In the genomic region with DNA sequence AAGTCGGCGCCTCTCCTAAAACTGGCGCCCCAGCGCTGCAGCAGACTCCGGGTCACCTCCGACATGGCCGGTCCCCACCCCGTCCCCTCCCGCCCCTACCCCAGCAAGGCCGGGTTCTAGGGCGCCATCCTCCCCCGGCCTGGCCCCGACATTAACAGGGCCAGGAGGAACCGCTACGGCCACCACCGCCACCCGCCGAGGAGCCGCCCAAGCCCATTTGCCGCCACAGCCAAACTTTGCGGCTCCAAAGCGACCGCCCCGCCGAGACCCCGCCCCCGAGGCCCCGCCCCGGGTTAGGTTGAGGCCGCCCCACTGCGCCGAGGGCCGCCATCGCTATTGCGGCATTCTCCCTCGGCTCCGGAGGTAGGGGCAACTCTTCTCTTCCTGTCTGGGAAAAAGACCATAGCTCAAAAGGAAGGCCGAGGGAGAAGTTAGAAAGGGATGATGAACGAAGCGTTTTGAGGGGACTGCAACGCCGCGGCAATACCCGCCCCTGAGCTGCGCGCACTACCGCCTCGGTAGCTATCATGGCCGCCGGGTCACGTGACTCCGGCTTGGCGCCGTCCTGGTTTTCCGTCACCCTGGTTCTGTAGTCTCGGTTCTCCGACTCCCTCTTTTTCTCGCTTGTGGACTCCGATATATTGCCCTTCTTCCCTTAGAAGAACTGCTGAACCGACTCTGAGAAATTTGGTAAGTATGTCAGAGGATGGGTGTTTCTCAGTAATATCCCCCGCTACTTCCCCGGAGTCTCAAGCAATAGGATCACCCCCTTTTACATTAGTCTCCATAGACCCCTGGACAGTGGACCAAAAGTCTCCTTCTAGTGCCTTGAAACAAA, we compare ENCODE assay signal across 8 cellular contexts. TPM values are rescaled to one million over a fixed set of nuclear protein-coding genes. Genes with fewer than 3 reads are reported as not detected.
DNase-seq lines count a peak whose midpoint lies in the region; ATAC-seq and TF ChIP-seq lines count a peak whose summit lies in the region.

A gene with protein sequence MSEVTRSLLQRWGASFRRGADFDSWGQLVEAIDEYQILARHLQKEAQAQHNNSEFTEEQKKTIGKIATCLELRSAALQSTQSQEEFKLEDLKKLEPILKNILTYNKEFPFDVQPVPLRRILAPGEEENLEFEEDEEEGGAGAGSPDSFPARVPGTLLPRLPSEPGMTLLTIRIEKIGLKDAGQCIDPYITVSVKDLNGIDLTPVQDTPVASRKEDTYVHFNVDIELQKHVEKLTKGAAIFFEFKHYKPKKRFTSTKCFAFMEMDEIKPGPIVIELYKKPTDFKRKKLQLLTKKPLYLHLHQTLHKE (minus strand): TSS at position 239 of the 838 bp plus-strand sequence. CDS start 174 bp downstream, at position 65.
A gene with protein sequence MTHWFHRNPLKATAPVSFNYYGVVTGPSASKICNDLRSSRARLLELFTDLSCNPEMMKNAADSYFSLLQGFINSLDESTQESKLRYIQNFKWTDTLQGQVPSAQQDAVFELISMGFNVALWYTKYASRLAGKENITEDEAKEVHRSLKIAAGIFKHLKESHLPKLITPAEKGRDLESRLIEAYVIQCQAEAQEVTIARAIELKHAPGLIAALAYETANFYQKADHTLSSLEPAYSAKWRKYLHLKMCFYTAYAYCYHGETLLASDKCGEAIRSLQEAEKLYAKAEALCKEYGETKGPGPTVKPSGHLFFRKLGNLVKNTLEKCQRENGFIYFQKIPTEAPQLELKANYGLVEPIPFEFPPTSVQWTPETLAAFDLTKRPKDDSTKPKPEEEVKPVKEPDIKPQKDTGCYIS (plus strand): TSS at position 312 of the 838 bp plus-strand sequence. CDS start 3,136 bp downstream, outside the sequence.

- ATAC-seq in DND-41 (ENCODE audit: insufficient read depth, low read depth) (peak; percentile 73), GM23338 (peak; percentile 81), naive B cell (ENCODE audit: low read depth in 2 of 2) (peak; percentile 73)
- ATAC-seq in stimulated activated memory B cell treated with anti-CD40 and anti-IgM and Interleukin-4, amounts not matched to agents 10 μg/mL and 1 μg/mL and 100 μg/mL, for 72 hours = peak; percentile 93

- H3K36me3 Mint-ChIP-seq in GM23338 (ENCODE audit: low read depth) (peaks cover 12% of the 10 kb centered on the region), naive B cell (peaks cover 16 to 27% of the 10 kb centered on the region in 2 donors)
- peaks cover 27% of the 10 kb centered on the region for H3K36me3 Mint-ChIP-seq in stimulated activated memory B cell treated with anti-CD40 and anti-IgM and Interleukin-4, amounts not matched to agents 10 μg/mL and 1 μg/mL and 100 μg/mL, for 72 hours

- H3K9me2 ChIP-seq in GM23338 (ENCODE audit: insufficient read depth) = no peaks in the 10 kb centered on the region

- H3F3A ChIP-seq in GM23338 (replicated peaks; ENCODE audit: low read depth) = 0 out of 2 replicates have a peak, but pooled peaks cover 8% of the 10 kb centered on the region

- H3K4me3 Mint-ChIP-seq in GM23338 (peak within 1 kb of the TSS; percentile 93), naive B cell (peak within 1 kb of the TSS; percentile 96 to 100 (median 98))
- peak within 1 kb of the TSS; percentile 94 for H3K4me3 Mint-ChIP-seq in stimulated activated memory B cell treated with anti-CD40 and anti-IgM and Interleukin-4, amounts not matched to agents 10 μg/mL and 1 μg/mL and 100 μg/mL, for 72 hours

- H3K4me1 Mint-ChIP-seq in GM23338 (peaks cover 18% of the 10 kb centered on the region), naive B cell (peaks cover 28 to 59% (median 44%) of the 10 kb centered on the region in 3 donors)
- peaks cover 47% of the 10 kb centered on the region for H3K4me1 Mint-ChIP-seq in stimulated activated memory B cell treated with anti-CD40 and anti-IgM and Interleukin-4, amounts not matched to agents 10 μg/mL and 1 μg/mL and 100 μg/mL, for 72 hours

- peak within 1 kb of the TSS; percentile 73 to 79 for H3K4me3 ChIP-seq in DND-41 (ENCODE audit: low read depth in 1 of 2, low read length in 2 of 2)
- H3K4me3 ChIP-seq in GM23338 = peak within 1 kb of the TSS; percentile 99
- H3K4me3 ChIP-seq in esophagus squamous epithelium = peak within 1 kb of the TSS; percentile 65 to 90 (median 82)

- no peaks in the 10 kb centered on the region for H3K9me3 ChIP-seq in DND-41 (ENCODE audit: insufficient read depth, low read length, severe bottlenecking)
- H3K9me3 ChIP-seq in esophagus squamous epithelium = no peaks in the 10 kb centered on the region

- H3K27me3 Mint-ChIP-seq in GM23338 (ENCODE audit: insufficient read depth, low read depth, poor library complexity) (peaks cover 19% of the 10 kb centered on the region), naive B cell (no peaks in the 10 kb centered on the region)
- H3K27me3 Mint-ChIP-seq in stimulated activated memory B cell treated with anti-CD40 and anti-IgM and Interleukin-4, amounts not matched to agents 10 μg/mL and 1 μg/mL and 100 μg/mL, for 72 hours = no peaks in the 10 kb centered on the region

- H3K36me3 ChIP-seq in DND-41 (ENCODE audit: insufficient read depth, low read length) (peaks cover 28% of the 10 kb centered on the region), GM23338 (ENCODE audit: insufficient read depth) (no peaks in the 10 kb centered on the region), esophagus squamous epithelium (peaks cover 0 to 25% (median 0%) of the 10 kb centered on the region in 3 donors)

- TF ChIP-seq CTCF in DND-41 (IDR thresholded peaks at IDR 0.05; ENCODE audit: borderline replicate concordance, extremely low read depth, low read length, poor library complexity, severe bottlenecking) (no peak), GM23338 (conservative IDR thresholded peaks at IDR 0.05; ENCODE audit: low read depth in 2 of 2) (no peak), esophagus squamous epithelium (IDR thresholded peaks at IDR 0.05) (no peak)

- peaks cover 65% of the 10 kb centered on the region for H3K79me2 ChIP-seq in DND-41 (ENCODE audit: insufficient read depth, low read length)
- peaks cover 53% of the 10 kb centered on the region for H3K79me2 ChIP-seq in GM23338 (replicated peaks; ENCODE audit: insufficient read depth)

- WGBS in esophagus squamous epithelium, 2 donors = 1% methylated on average over 16 to 24 of the region's 62 CpGs

- peak within 1 kb of the TSS; percentile 97 for H3K27ac ChIP-seq in DND-41 (ENCODE audit: low read length)
- peak within 1 kb of the TSS; percentile 98 for H3K27ac ChIP-seq in GM23338 (ENCODE audit: low read depth)
- peak within 1 kb of the TSS; percentile 97 to 98 (median 97) for H3K27ac ChIP-seq in esophagus squamous epithelium

- 0 out of 2 replicates have a peak, but pooled peaks cover 5% of the 10 kb centered on the region for H4K20me1 ChIP-seq in DND-41 (ENCODE audit: insufficient read depth, low read length)
- no peaks in the 10 kb centered on the region; the same call in 1 of the 2 replicates for H4K20me1 ChIP-seq in GM23338 (replicated peaks; ENCODE audit: insufficient read depth)

- H2AFZ ChIP-seq in DND-41 (ENCODE audit: low read depth, low read length) = peak within 1 kb of the TSS; percentile 95
- H2AFZ ChIP-seq in GM23338 = peak within 1 kb of the TSS; percentile 100

- H3K27ac Mint-ChIP-seq in GM23338 (peak within 1 kb of the TSS; percentile 99), naive B cell (peak within 1 kb of the TSS; percentile 97 to 100 (median 98))
- peak within 1 kb of the TSS; percentile 99 for H3K27ac Mint-ChIP-seq in stimulated activated memory B cell treated with anti-CD40 and anti-IgM and Interleukin-4, amounts not matched to agents 10 μg/mL and 1 μg/mL and 100 μg/mL, for 72 hours

- H3K27me3 ChIP-seq in DND-41 (ENCODE audit: insufficient read depth, low read length, poor library complexity) (no peaks in the 10 kb centered on the region), GM23338 (ENCODE audit: insufficient read depth) (no peaks in the 10 kb centered on the region), esophagus squamous epithelium (no peaks in the 10 kb centered on the region)

- peak in 1 of 4 donors; percentile 64 for TF ChIP-seq POLR2A in esophagus squamous epithelium (IDR thresholded peaks at IDR 0.05)

- peak within 1 kb of the TSS; percentile 85 for H3K9ac ChIP-seq in DND-41 (ENCODE audit: low read depth, low read length)

- intact Hi-C loops in esophagus squamous epithelium (cut with DNase I) = no loop called here

- DNase-seq in DND-41 (peak; percentile 92), GM23338 (ENCODE audit: low spot score) (peak; percentile 91), Kasumi-1 (lab: John Stamatoyannopoulos, UW) (peak; percentile 77), RKO (ENCODE audit: low spot score) (peak; percentile 81), activated T-helper 1 cell treated with Interleukin-2 at 50 U/mL for 16 hours (ENCODE audit: low read depth) (peak; percentile 91), esophagus squamous epithelium (lab: John Stamatoyannopoulos, UW) (peak; percentile 58), naive B cell (peak; percentile 95)

- H3K4me2 ChIP-seq in DND-41 (ENCODE audit: insufficient read depth, low read length) (peak within 1 kb of the TSS; percentile 78), GM23338 (peak within 1 kb of the TSS; percentile 96)

- H3K9me3 Mint-ChIP-seq in GM23338 (no peaks in the 10 kb centered on the region), naive B cell (no peaks in the 10 kb centered on the region)
- H3K9me3 Mint-ChIP-seq in stimulated activated memory B cell treated with anti-CD40 and anti-IgM and Interleukin-4, amounts not matched to agents 10 μg/mL and 1 μg/mL and 100 μg/mL, for 72 hours = no peaks in the 10 kb centered on the region

- H3K4me1 ChIP-seq in DND-41 (ENCODE audit: insufficient read depth, low read length) (peaks cover 36% of the 10 kb centered on the region), GM23338 (ENCODE audit: insufficient read depth) (peaks cover 10% of the 10 kb centered on the region), esophagus squamous epithelium (peaks cover 15 to 44% (median 21%) of the 10 kb centered on the region in 3 donors)

TF ChIP-seq in GM23338, 12 proteins besides CTCF, POLR2A, EP300 and RAD21 (continues in another document):
- no peak for TF ChIP-seq STAT1 (IDR thresholded peaks at IDR 0.05; ENCODE audit: unreplicated experiment)

RNA-seq across cellular contexts. Expression of the first gene that starts in this region (rescaled TPM):
- total RNA-seq in GM23338 (2014; rRNA removed; shearing (Covaris generic)) = 103 and 132 TPM in 2 replicates
- polyA plus RNA-seq in GM23338 (2016; fragmentation: Nextera tagmentation; extraction: Ambion mirVana) = 49.5 and 51.1 TPM in 2 replicates
- 10 to 100 TPM; 18.6 to 51.1 (median 31.7) TPM for total RNA-seq in esophagus squamous epithelium
- 100 to 1,000 TPM in 2 of 6 donors, 10 to 100 TPM in 4; 78.6 to 104 (median 82.1) TPM for polyA plus RNA-seq in naive B cell (ENCODE audit: low read depth in 6 of 6)

RNA-seq across cellular contexts. Expression of the second gene that starts in this region (rescaled TPM):
- total RNA-seq in GM23338 (2014; rRNA removed; shearing (Covaris generic)) = 32.3 and 32.9 TPM in 2 replicates
- polyA plus RNA-seq in GM23338 (2016; fragmentation: Nextera tagmentation; extraction: Ambion mirVana) (26.5 TPM in 2 replicates), naive B cell (ENCODE audit: low read depth in 6 of 6) (10 to 100 TPM; 12.1 to 19.0 (median 14.7) TPM)
- total RNA-seq in esophagus squamous epithelium = 10 to 100 TPM; 45.0 to 66.7 (median 49.8) TPM

Comparison
In these comparisons a context has a peak if more than half of its experiments do, and no peak if none do; other contexts are left out.
1. Peak in every context shown above with its lines: DNase-seq, ATAC-seq, H3K4me3 ChIP-seq and H3K27ac ChIP-seq.